16 cellular contexts compared by ENCODE assay signal in genomic region chr9:79302569-79302968, GRCh38.
DNase-seq lines count a peak whose midpoint lies in the region; ATAC-seq, FAIRE-seq and TF ChIP-seq lines count a peak whose summit lies in the region.
"Had no signal": no experiment of that assay in that cellular context is flagged by ENCODE, and none has a peak within 500 bp of the region (broad histone marks: within the 10 kb centered on the region; RNA-seq: fewer than 3 reads in every experiment).

No MANE protein-coding gene starts in this region.

- H3K79me2 ChIP-seq in GM23338 (replicated peaks; ENCODE audit: insufficient read depth) (no peaks in the 10 kb centered on the region), H1 (ENCODE audit: control insufficient read depth in 1 of 2, insufficient read depth in 2 of 2, low read length in 2 of 2) (no peaks in the 10 kb centered on the region), neural progenitor cell (ENCODE audit: low read depth) (no peaks in the 10 kb centered on the region)

- 0 out of 2 replicates have a peak overlapping the region, but pooled peaks have one; percentile 58 for H3K27ac Mint-ChIP-seq in GM23338
- H3K27ac Mint-ChIP-seq in neural progenitor cell: no peak overlapping the region
- H3K27ac Mint-ChIP-seq: CD4-positive, alpha-beta memory T cell; HFFc6 had no signal

- H2AK5ac ChIP-seq in H1 (ENCODE audit: low read depth, low read length): no peak overlapping the region

- 82% methylated on average over 4 of the region's 4 CpGs; no CpG with 5 or more reads in 1 of the 2 experiments for WGBS in H1 (ENCODE audit: extremely low coverage in 1 of 2, insufficient coverage in 1 of 2, insufficient read length in 1 of 2, insufficient replicate concordance in 2 of 2, low coverage in 1 of 2, low lambda C conversion rate in 2 of 2, missing lambda C conversion rate in 1 of 2), 2 experiments

- H3K4ac ChIP-seq in H1 (replicated peaks; ENCODE audit: insufficient read length, low read depth, low read length): no peak overlapping the region

- no peak overlapping the region for H3K18ac ChIP-seq in H1 (ENCODE audit: extremely low read depth, low read length)

- H3K23me2 ChIP-seq in H1 (ENCODE audit: low read depth, low read length): no peaks in the 10 kb centered on the region

- no peak overlapping the region for H2BK120ac ChIP-seq in H1 (replicated peaks; ENCODE audit: low read depth, low read length)

- no peak overlapping the region for H4K8ac ChIP-seq in H1 (ENCODE audit: extremely low read depth, insufficient read depth, low read length)

- H3K27me3 Mint-ChIP-seq in GM23338 (ENCODE audit: insufficient read depth, low read depth, poor library complexity) (peaks cover 2% of the 10 kb centered on the region), neural progenitor cell (ENCODE audit: insufficient read depth, low read depth) (peaks cover 5% of the 10 kb centered on the region)

- no peak for TF ChIP-seq EP300 in H1 (IDR thresholded peaks at IDR 0.05; ENCODE audit: borderline replicate concordance in 1 of 2, low read depth in 2 of 2, low read length in 2 of 2)

- H3K4me2 ChIP-seq in GM23338: peak overlapping the region; percentile 39
- H3K4me2 ChIP-seq in H1 (ENCODE audit: insufficient read depth in 1 of 2, low read depth in 2 of 2, low read length in 2 of 2): no peak overlapping the region; a peak in 2 of 4 replicates
- H3K4me2 ChIP-seq in neural progenitor cell: peak overlapping the region; percentile 12

- H4K20me1 ChIP-seq in GM23338 (replicated peaks; ENCODE audit: insufficient read depth): no peaks in the 10 kb centered on the region
- no peaks in the 10 kb centered on the region for H4K20me1 ChIP-seq in H1 (replicated peaks in 1 of 2; ENCODE audit: control insufficient read depth in 1 of 2, insufficient read depth in 2 of 2, low read length in 2 of 2)
- no peaks in the 10 kb centered on the region for H4K20me1 ChIP-seq in neural progenitor cell (ENCODE audit: low read depth)

- H3K9me3 ChIP-seq in HEK293 (ENCODE audit: control insufficient read depth, insufficient read depth, low read depth, low read length) (no peaks in the 10 kb centered on the region), H1 (ENCODE audit: insufficient read depth in 2 of 2, low read depth in 1 of 2, low read length in 1 of 2) (no peaks in the 10 kb centered on the region), neural progenitor cell (ENCODE audit: low read depth) (no peaks in the 10 kb centered on the region)

- TF ChIP-seq RAD21 in H1 (IDR thresholded peaks at IDR 0.05 in 1 of 2, conservative IDR thresholded peaks at IDR 0.05 in 1 of 2; ENCODE audit: low read depth in 2 of 2, low read length in 2 of 2): no peak

- POLR2A ChIA-PET in HEK293 (lab: Yijun Ruan, JAX) (no interaction called here), H1 (lab: Charles Lee; ENCODE audit: partially characterized antibody) (no interaction called here)

- H3F3A ChIP-seq in GM23338 (replicated peaks; ENCODE audit: low read depth) (no peaks in the 10 kb centered on the region), neural progenitor cell (ENCODE audit: low read depth) (peaks cover 8% of the 10 kb centered on the region)

- no peak overlapping the region for H3K14ac ChIP-seq in H1 (ENCODE audit: insufficient read length)

- H3K9me3 Mint-ChIP-seq in GM23338 (no peaks in the 10 kb centered on the region), neural progenitor cell (no peaks in the 10 kb centered on the region)
- H3K9me3 Mint-ChIP-seq: CD4-positive, alpha-beta memory T cell; H9; HFFc6 had no signal

- H3K36me3 Mint-ChIP-seq in GM23338 (ENCODE audit: low read depth) (no peaks in the 10 kb centered on the region), neural progenitor cell (no peaks in the 10 kb centered on the region)
- H3K36me3 Mint-ChIP-seq: CD4-positive, alpha-beta memory T cell had no signal

- no peak overlapping the region for H4K5ac ChIP-seq in H1 (ENCODE audit: insufficient read length, low read depth, low read length)

- H3K4me3 ChIP-seq in GM23338 (no peak overlapping the region), HEK293 (ENCODE audit: low read depth, low read length) (no peak overlapping the region), H1 (ENCODE audit: extremely low read depth in 1 of 4, insufficient read depth in 2 of 4, low read depth in 3 of 4, low read length in 4 of 4) (no peak overlapping the region), neural progenitor cell (no peak overlapping the region)

- H2AFZ ChIP-seq in GM23338: peak overlapping the region; percentile 84
- H2AFZ ChIP-seq in H1 (ENCODE audit: low read length): peak overlapping the region; percentile 26; the same call in 1 of the 2 replicates
- no peak overlapping the region for H2AFZ ChIP-seq in neural progenitor cell (replicated peaks)

- H3K4me3 Mint-ChIP-seq in GM23338: no peak overlapping the region
- H3K4me3 Mint-ChIP-seq in neural progenitor cell: no peak overlapping the region
- H3K4me3 Mint-ChIP-seq: CD4-positive, alpha-beta memory T cell; H9; HFFc6 had no signal

- no peak overlapping the region; the same call in 1 of the 2 replicates for H2BK5ac ChIP-seq in H1 (ENCODE audit: low read depth, low read length)

- no peak overlapping the region for H4K91ac ChIP-seq in H1 (replicated peaks; ENCODE audit: insufficient read length, low read length)

- no peak for TF ChIP-seq CTCF in GM23338 (conservative IDR thresholded peaks at IDR 0.05; ENCODE audit: low read depth in 2 of 2)
- no peak for TF ChIP-seq CTCF in HEK293 (tag by site-specific recombination; IDR thresholded peaks at IDR 0.05)
- TF ChIP-seq CTCF in H1 (IDR thresholded peaks at IDR 0.05; ENCODE audit: control extremely low read depth in 1 of 3, insufficient read depth in 1 of 3, low read depth in 1 of 3, low read length in 3 of 3): no peak
- no peak for TF ChIP-seq CTCF in neural progenitor cell (IDR thresholded peaks at IDR 0.05)

- no peak overlapping the region for H2BK20ac ChIP-seq in H1 (ENCODE audit: low read length)

- H3K79me1 ChIP-seq in H1 (ENCODE audit: low read depth, low read length): no peaks in the 10 kb centered on the region

- H3K4me1 ChIP-seq in GM23338 (ENCODE audit: insufficient read depth) (peaks cover 43% of the 10 kb centered on the region), HEK293 (ENCODE audit: control insufficient read depth, insufficient read depth, low read length) (no peaks in the 10 kb centered on the region), H1 (replicated peaks in 1 of 4; ENCODE audit: control insufficient read depth in 3 of 4, insufficient read depth in 4 of 4, low read length in 3 of 4) (peaks cover 2 to 12% (median 7%) of the 10 kb centered on the region in 4 experiments; a peak in 5 of 7 replicates), neural progenitor cell (peaks cover 34% of the 10 kb centered on the region)

- CTCF ChIA-PET in HEK293 (lab: Yijun Ruan, JAX): interaction anchor here (0.7 kb wide), 2 partner anchors 11 to 41 kb away, joined by 3 to 4 read pairs; no protein-coding TSS in a partner anchor
- CTCF ChIA-PET in H1 (lab: Charles Lee; ENCODE audit: partially characterized antibody): interaction anchor here (0.6 to 2.1 kb wide), 5 partner anchors 10 to 356 kb away, joined by 3 to 6 read pairs (median 4); no protein-coding TSS in a partner anchor

- DNase-seq in GM23338 (ENCODE audit: low spot score) (no peak), H1 (ENCODE audit: low read depth in 1 of 2, low spot score in 2 of 2) (no peak), neural progenitor cell (ENCODE audit: low spot score) (no peak)
- DNase-seq: C1 segment of cervical spinal cord; Calu3; CD4-positive, alpha-beta memory T cell; COR-L47; DMS53; DND-41; H9; HFFc6 had no signal

- H3K27me3 ChIP-seq in GM23338 (ENCODE audit: insufficient read depth) (no peaks in the 10 kb centered on the region), H1 (replicated peaks in 1 of 4; ENCODE audit: control insufficient read depth in 3 of 4, extremely low read depth in 1 of 4, insufficient read depth in 3 of 4, low read length in 3 of 4) (no peaks in the 10 kb centered on the region), neural progenitor cell (no peaks in the 10 kb centered on the region)

- H3K36me3 ChIP-seq in GM23338 (ENCODE audit: insufficient read depth) (no peaks in the 10 kb centered on the region), HEK293 (ENCODE audit: control insufficient read depth in 2 of 2, insufficient read depth in 1 of 2, low read length in 2 of 2) (no peaks in the 10 kb centered on the region), H1 (ENCODE audit: control insufficient read depth in 2 of 4, insufficient read depth in 4 of 4, low read length in 3 of 4) (no peaks in the 10 kb centered on the region), neural progenitor cell (no peaks in the 10 kb centered on the region)

- FAIRE-seq in H1 (lab: Jason Lieb, UNC): no peak
- FAIRE-seq: GM12892 had no signal

- ATAC-seq in GM23338 (no peak), HG03175 (IDR thresholded peaks at IDR 0.05; ENCODE audit: unreplicated experiment) (no peak), HG03460 (IDR thresholded peaks at IDR 0.05; ENCODE audit: unreplicated experiment) (no peak)
- ATAC-seq: HCT116 had no signal

- peaks cover 43% of the 10 kb centered on the region for H3K4me1 Mint-ChIP-seq in GM23338
- H3K4me1 Mint-ChIP-seq in neural progenitor cell: peaks cover 34% of the 10 kb centered on the region
- H3K4me1 Mint-ChIP-seq: CD4-positive, alpha-beta memory T cell had no signal

- no peak overlapping the region for H3K56ac ChIP-seq in H1 (replicated peaks; ENCODE audit: insufficient read length, low read depth, low read length)

- no peaks in the 10 kb centered on the region for H3K9me2 ChIP-seq in GM23338 (ENCODE audit: insufficient read depth)

- H3K23ac ChIP-seq in H1 (ENCODE audit: insufficient read length): no peak overlapping the region

- H3K9ac ChIP-seq in H1 (replicated peaks in 1 of 4; ENCODE audit: extremely low read depth in 1 of 4, low read depth in 3 of 4, low read length in 3 of 4): no peak overlapping the region
- no peak overlapping the region for H3K9ac ChIP-seq in neural progenitor cell

- no peak overlapping the region for H3K27ac ChIP-seq in GM23338 (ENCODE audit: low read depth)
- no peak overlapping the region for H3K27ac ChIP-seq in HEK293 (ENCODE audit: extremely low read depth, low read depth, low read length)
- no peak overlapping the region for H3K27ac ChIP-seq in H1 (ENCODE audit: low read depth, low read length)
- H3K27ac ChIP-seq in neural progenitor cell: no peak overlapping the region

- no peak overlapping the region for H2BK12ac ChIP-seq in H1 (ENCODE audit: low read depth, low read length)

- TF ChIP-seq POLR2A in H1 (IDR thresholded peaks at IDR 0.05; ENCODE audit: control extremely low read depth in 1 of 2, low read depth in 2 of 2, low read length in 2 of 2): no peak

- H2BK15ac ChIP-seq in H1 (ENCODE audit: low read length): no peak overlapping the region

TF ChIP-seq in GM23338, 12 proteins besides CTCF, POLR2A, EP300 and RAD21 (continues in another document):
- no peak for TF ChIP-seq POLR2AphosphoS5 (IDR thresholded peaks at IDR 0.05; ENCODE audit: low read depth)
- TF ChIP-seq ZNF114 (CRISPR knock-in tag; IDR thresholded peaks at IDR 0.05): no peak

TF ChIP-seq in HEK293, 187 proteins besides CTCF, POLR2A, EP300 and RAD21:
- no peak for TF ChIP-seq ZNF394 (tag by site-specific recombination; IDR thresholded peaks at IDR 0.05; ENCODE audit: borderline replicate concordance)
- TF ChIP-seq TRIM28 (IDR thresholded peaks at IDR 0.05; ENCODE audit: borderline replicate concordance, low read length): peak; percentile 86
TF ChIP-seq in HEK293: peak in this region for 1.

TF ChIP-seq in H1, 55 proteins besides CTCF, POLR2A, EP300 and RAD21 (continues in another document):
- TF ChIP-seq SAP30 (IDR thresholded peaks at IDR 0.05; ENCODE audit: insufficient read depth, insufficient replicate concordance, low read length): no peak

Comparison
In these comparisons a context has a peak if more than half of its experiments do, and no peak if none do; other contexts are left out.
1. H3K4me2 ChIP-seq: peak in GM23338 (single experiment) and neural progenitor cell (single experiment); none in H1 (0 of 2).